ENCODE assay signal across 8 cellular contexts in genomic region chr7:128537410-128537809, GRCh38.
DNase-seq lines count a peak whose midpoint lies in the region; ATAC-seq and TF ChIP-seq lines count a peak whose summit lies in the region.
"Not testable (repeated sequence)": the region's sequence is repeated elsewhere in the genome, so short reads cannot be mapped to it uniquely, and the experiment has no call there.

No MANE protein-coding gene starts in this region.

- peak in 2 of 3 donors; percentile 10 to 41 for DNase-seq in CD4-positive, CD25-positive, alpha-beta regulatory T cell
- DNase-seq in OCI-LY7 (ENCODE audit: low spot score) (peak; percentile 17), fibroblast of pulmonary artery (ENCODE audit: low read depth) (peak; percentile 42)
- peak; percentile 21 for DNase-seq in activated CD4-positive, alpha-beta memory T cell treated with anti-CD3 and anti-CD28 coated beads for 36 hours
- DNase-seq in memory B cell (ENCODE audit: low spot score in 2 of 2); stimulated activated naive CD8-positive, alpha-beta T cell treated with anti-CD3 and anti-CD28 coated beads, Interleukin-15, amount 100 ng/mL, for 72 hours: not testable (repeated sequence)

- not testable (repeated sequence) for H3K9me3 ChIP-seq in CD4-positive, CD25-positive, alpha-beta regulatory T cell (ENCODE audit: control insufficient read depth in 2 of 2, low read length in 2 of 2); OCI-LY7 (ENCODE audit: low read length)

- not testable (repeated sequence) for H3K4me3 ChIP-seq in CD4-positive, CD25-positive, alpha-beta regulatory T cell (ENCODE audit: low read depth, low read length); OCI-LY7 (ENCODE audit: low read depth, low read length, poor library complexity, severe bottlenecking); fibroblast of pulmonary artery (replicated peaks; ENCODE audit: low read depth, low read length)

- H3K27me3 ChIP-seq in CD4-positive, CD25-positive, alpha-beta regulatory T cell (ENCODE audit: control insufficient read depth, insufficient read depth, low read length): not testable (repeated sequence)

- H3K9me2 ChIP-seq in OCI-LY7 (ENCODE audit: insufficient read depth, low read length): not testable (repeated sequence)

- H3K79me2 ChIP-seq in OCI-LY7 (ENCODE audit: insufficient read depth, low read depth, low read length): peaks cover 49% of the 10 kb centered on the region

- H3K4me1 ChIP-seq in CD4-positive, CD25-positive, alpha-beta regulatory T cell (ENCODE audit: control insufficient read depth, insufficient read depth, low read length, poor library complexity, severe bottlenecking); OCI-LY7 (ENCODE audit: insufficient read depth, low read length, poor library complexity, severe bottlenecking): not testable (repeated sequence)

- not testable (repeated sequence) for H3K27me3 Mint-ChIP-seq in CD4-positive, CD25-positive, alpha-beta regulatory T cell; activated CD4-positive, alpha-beta memory T cell treated with anti-CD3 and anti-CD28 coated beads for 36 hours; brain; memory B cell; stimulated activated naive CD8-positive, alpha-beta T cell treated with anti-CD3 and anti-CD28 coated beads, Interleukin-15, amount 100 ng/mL, for 72 hours

- H3K27ac ChIP-seq in CD4-positive, CD25-positive, alpha-beta regulatory T cell (ENCODE audit: insufficient read depth, low read length, poor library complexity, severe bottlenecking); OCI-LY7 (ENCODE audit: low read depth, low read length, poor library complexity, severe bottlenecking): not testable (repeated sequence)

- not testable (repeated sequence) for H2AFZ ChIP-seq in OCI-LY7 (ENCODE audit: low read length)

- peak; percentile 85 to 88 for ATAC-seq in CD4-positive, CD25-positive, alpha-beta regulatory T cell (ENCODE audit: low read depth in 2 of 2)
- ATAC-seq in GM21447 (IDR thresholded peaks at IDR 0.05; ENCODE audit: unreplicated experiment) (peak; percentile 51), memory B cell (ENCODE audit: low read depth) (peak; percentile 88)
- ATAC-seq in stimulated activated naive CD8-positive, alpha-beta T cell treated with anti-CD3 and anti-CD28 coated beads, Interleukin-15, amount 100 ng/mL, for 72 hours: peak; percentile 62

- not testable (repeated sequence) for BruUV-seq in OCI-LY7 (replicated peaks; lab: Mats Ljungman, UMichigan)

- H4K20me1 ChIP-seq in OCI-LY7 (ENCODE audit: insufficient read depth, low read length): not testable (repeated sequence)

- intact Hi-C loops in OCI-LY7 (cut with micrococcal nuclease; ENCODE audit: unreplicated experiment); activated CD4-positive, alpha-beta memory T cell treated with anti-CD3 and anti-CD28 coated beads for 36 hours (cut with micrococcal nuclease): not testable (repeated sequence)

- TF ChIP-seq CTCF in OCI-LY7 (conservative IDR thresholded peaks at IDR 0.05; ENCODE audit: low read length) (peak; percentile 67), brain (conservative IDR thresholded peaks at IDR 0.05) (peak; percentile 36 to 57), fibroblast of pulmonary artery (IDR thresholded peaks at IDR 0.05; ENCODE audit: low read length, missing control alignments) (peak; percentile 33)

- POLR2A ChIA-PET in OCI-LY7 (lab: Charles Lee); activated CD4-positive, alpha-beta memory T cell treated with anti-CD3 and anti-CD28 coated beads for 36 hours (lab: Charles Lee): not testable (repeated sequence)

- not testable (repeated sequence) for H3K4me2 ChIP-seq in OCI-LY7 (ENCODE audit: low read length)

- H3K9me3 Mint-ChIP-seq in CD4-positive, CD25-positive, alpha-beta regulatory T cell; activated CD4-positive, alpha-beta memory T cell treated with anti-CD3 and anti-CD28 coated beads for 36 hours; brain; memory B cell; stimulated activated naive CD8-positive, alpha-beta T cell treated with anti-CD3 and anti-CD28 coated beads, Interleukin-15, amount 100 ng/mL, for 72 hours: not testable (repeated sequence)

- H3K4me3 Mint-ChIP-seq in CD4-positive, CD25-positive, alpha-beta regulatory T cell: peak overlapping the region in 1 of 4 donors; percentile 68
- not testable (repeated sequence) for H3K4me3 Mint-ChIP-seq in activated CD4-positive, alpha-beta memory T cell treated with anti-CD3 and anti-CD28 coated beads for 36 hours; brain; memory B cell; stimulated activated naive CD8-positive, alpha-beta T cell treated with anti-CD3 and anti-CD28 coated beads, Interleukin-15, amount 100 ng/mL, for 72 hours

- CTCF ChIA-PET in OCI-LY7 (lab: Charles Lee; ENCODE audit: unreplicated experiment); activated CD4-positive, alpha-beta memory T cell treated with anti-CD3 and anti-CD28 coated beads for 36 hours (lab: Charles Lee): not testable (repeated sequence)

- H3K27ac Mint-ChIP-seq in CD4-positive, CD25-positive, alpha-beta regulatory T cell: peak overlapping the region in 2 of 3 donors; percentile 25 to 49
- H3K27ac Mint-ChIP-seq in activated CD4-positive, alpha-beta memory T cell treated with anti-CD3 and anti-CD28 coated beads for 36 hours; brain; memory B cell; stimulated activated naive CD8-positive, alpha-beta T cell treated with anti-CD3 and anti-CD28 coated beads, Interleukin-15, amount 100 ng/mL, for 72 hours: not testable (repeated sequence)

- peaks cover 12% of the 10 kb centered on the region for H3K36me3 Mint-ChIP-seq in CD4-positive, CD25-positive, alpha-beta regulatory T cell
- peaks cover 21% of the 10 kb centered on the region for H3K36me3 Mint-ChIP-seq in activated CD4-positive, alpha-beta memory T cell treated with anti-CD3 and anti-CD28 coated beads for 36 hours
- H3K36me3 Mint-ChIP-seq in brain (peaks cover 64% of the 10 kb centered on the region), memory B cell (peaks cover 12% of the 10 kb centered on the region)

- H3K36me3 ChIP-seq in CD4-positive, CD25-positive, alpha-beta regulatory T cell (ENCODE audit: control insufficient read depth, insufficient read depth, low read length): not testable (repeated sequence)
- peaks cover 62% of the 10 kb centered on the region for H3K36me3 ChIP-seq in OCI-LY7 (ENCODE audit: insufficient read depth, low read length)

- H3K4me1 Mint-ChIP-seq in CD4-positive, CD25-positive, alpha-beta regulatory T cell: peaks cover 23 to 79% (median 33%) of the 10 kb centered on the region in 4 donors
- H3K4me1 Mint-ChIP-seq in activated CD4-positive, alpha-beta memory T cell treated with anti-CD3 and anti-CD28 coated beads for 36 hours (ENCODE audit: low read depth): peaks cover 29% of the 10 kb centered on the region
- peaks cover 43% of the 10 kb centered on the region for H3K4me1 Mint-ChIP-seq in brain
- H3K4me1 Mint-ChIP-seq in memory B cell: not testable (repeated sequence)
- H3K4me1 Mint-ChIP-seq in stimulated activated naive CD8-positive, alpha-beta T cell treated with anti-CD3 and anti-CD28 coated beads, Interleukin-15, amount 100 ng/mL, for 72 hours: peaks cover 49% of the 10 kb centered on the region
